1 cellular context compared by ENCODE assay signal in the genomic region with DNA sequence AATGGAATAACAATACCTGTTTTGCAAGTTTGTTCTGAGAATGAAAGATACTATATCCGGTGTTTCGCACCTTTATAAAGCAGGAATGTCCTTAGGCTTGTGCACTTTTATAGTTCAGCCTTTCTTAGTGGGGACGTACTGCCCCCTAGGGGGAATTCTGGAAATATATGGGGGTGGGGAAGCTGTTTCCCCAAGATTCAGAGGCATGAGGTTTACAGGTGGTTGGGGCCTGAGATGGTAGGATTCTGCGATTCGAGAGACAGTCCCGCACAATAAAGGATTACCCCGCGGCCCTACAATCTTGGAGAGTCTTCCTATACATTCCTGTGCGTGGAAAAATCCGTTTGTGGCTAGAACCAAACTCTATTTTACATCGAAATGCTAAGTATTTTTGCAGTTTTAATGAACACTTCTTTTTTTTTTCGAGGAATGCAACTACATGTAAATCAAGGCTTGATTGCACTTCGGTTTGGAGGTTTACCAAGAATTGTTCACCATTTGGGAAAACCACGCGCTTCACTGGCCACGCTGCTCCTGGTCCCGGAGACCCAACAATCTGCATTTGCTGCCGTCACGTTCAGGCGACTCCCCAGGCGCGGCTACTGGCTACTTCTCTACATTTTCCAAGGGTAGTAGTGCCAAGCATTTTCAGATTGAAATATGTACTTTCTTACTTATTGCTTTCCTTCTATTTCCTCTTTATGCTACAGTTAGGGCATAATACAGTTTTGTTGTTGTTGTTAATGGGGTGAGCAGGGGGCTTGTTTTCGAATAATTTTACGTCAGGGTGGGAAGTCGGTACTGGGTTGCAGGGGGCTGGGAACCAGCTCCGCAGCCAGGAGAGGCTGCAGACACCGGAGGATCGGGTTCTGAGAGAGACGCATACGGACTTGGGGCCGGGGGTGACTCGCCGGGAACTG.
TF ChIP-seq lines count a peak whose summit lies in the region.

No MANE protein-coding gene starts in this region.

TF ChIP-seq in liver, 16 proteins besides CTCF, POLR2A, EP300 and RAD21 (continued from another document):
- no peak for TF ChIP-seq REST (IDR thresholded peaks at IDR 0.05)
